Comparison of ENCODE assay signal across 9 cellular contexts in genomic region chr6:1313755-1314503, GRCh38. TPM values are rescaled to one million over a fixed set of nuclear protein-coding genes. Genes with fewer than 3 reads are reported as not detected.
A peak's percentile ranks its signal among the peaks of the same experiment; 100 is the strongest.
DNase-seq lines count a peak whose midpoint lies in the region; ATAC-seq and TF ChIP-seq lines count a peak whose summit lies in the region.
"Had no signal": no experiment of that assay in that cellular context is flagged by ENCODE, and none has a peak within 500 bp of the region (broad histone marks: within the 10 kb centered on the region; RNA-seq: fewer than 3 reads in every experiment).

No MANE protein-coding gene starts in this region.

- TF ChIP-seq CTCF in Panc1 (IDR thresholded peaks at IDR 0.05): peak; percentile 91

- no peaks in the 10 kb centered on the region for H3K27me3 ChIP-seq in Panc1 (ENCODE audit: control insufficient read depth, insufficient read depth, low read length)
- H3K27me3 ChIP-seq in esophagus (ENCODE audit: control insufficient read depth in 1 of 2, insufficient read depth in 2 of 2, low read length in 2 of 2): no peaks in the 10 kb centered on the region

- peak; percentile 63 for ATAC-seq in Panc1
- no peak for ATAC-seq in GM21526 (IDR thresholded peaks at IDR 0.05; ENCODE audit: low FRiP score, unreplicated experiment)
- ATAC-seq in HG02870 (IDR thresholded peaks at IDR 0.05; ENCODE audit: unreplicated experiment): no peak

- H3K36me3 ChIP-seq in Panc1 (ENCODE audit: control insufficient read depth, insufficient read depth, low read length) (no peaks in the 10 kb centered on the region), esophagus (ENCODE audit: control insufficient read depth in 2 of 2, insufficient read depth in 2 of 2, low read length in 1 of 2) (no peaks in the 10 kb centered on the region)

- peak overlapping the region; percentile 74 for H3K27ac ChIP-seq in Panc1 (ENCODE audit: low read length)
- peak overlapping the region; percentile 88 to 95 for H3K27ac ChIP-seq in esophagus (ENCODE audit: low read depth in 2 of 2, low read length in 1 of 2)

- POLR2A ChIA-PET in Panc1 (lab: Charles Lee): no interaction called here

- 6 to 7% methylated on average over 46 of the region's 46 CpGs for WGBS in esophagus, 2 donors

- H3K4me3 ChIP-seq in Panc1 (ENCODE audit: low read depth in 2 of 2, low read length in 2 of 2): peak overlapping the region; percentile 56 to 58
- H3K4me3 ChIP-seq in esophagus (ENCODE audit: low read depth in 1 of 2, low read length in 2 of 2): peak overlapping the region; percentile 76 to 85

- intact Hi-C loops in Panc1 (cut with micrococcal nuclease; ENCODE audit: unreplicated experiment): loop anchor here (5.0 kb wide), 1 partner anchor 73 kb away; the partner anchor contains the start of gene FOXF2

- in situ Hi-C loops in Panc1 (cut with HindIII; ENCODE audit: low pct_unique_long_range_greater_than_20kb, low sequenced_read_pairs): no loop called here

- BruUV-seq in Panc1 (replicated peaks; lab: Mats Ljungman, UMichigan): TSS peak; percentile 93

- H3K4me1 ChIP-seq in Panc1 (ENCODE audit: control insufficient read depth, insufficient read depth, low read length): peaks cover 27% of the 10 kb centered on the region
- H3K4me1 ChIP-seq in esophagus (ENCODE audit: control insufficient read depth in 2 of 2, insufficient read depth in 2 of 2, low read length in 1 of 2): peaks cover 0 to 7% of the 10 kb centered on the region in 2 donors

- DNase-seq in DMS 273 (lab: John Stamatoyannopoulos, UW; ENCODE audit: unreplicated experiment) (peak; percentile 84), DMS 273 treated with DMSO at 0.1 percent for 48 hours (lab: John Stamatoyannopoulos, UW) (no peak), Panc1 (ENCODE audit: low read depth, low spot score) (no peak), retina (peak; percentile 48), SHP77 treated with DMSO at 0.1 percent for 48 hours (lab: John Stamatoyannopoulos, UW) (no peak)
- DNase-seq: NCI-H1417 had no signal

- CTCF ChIA-PET in Panc1 (lab: Charles Lee): no interaction called here

- H3K9me3 ChIP-seq in Panc1 (ENCODE audit: control insufficient read depth, insufficient read depth, low read depth, low read length): no peaks in the 10 kb centered on the region
- H3K9me3 ChIP-seq in esophagus (ENCODE audit: control insufficient read depth in 2 of 2, insufficient read depth in 1 of 2, low read depth in 1 of 2, low read length in 1 of 2): no peaks in the 10 kb centered on the region

RNA-seq across cellular contexts. Expression of gene FOXQ1, which starts 2.0 kb away (rescaled TPM):
- total RNA-seq in Panc1 (2021; ENCODE audit: unreplicated experiment): 11.7 TPM
- polyA plus RNA-seq in Panc1 (2012; ENCODE audit: insufficient read length): 8.6 TPM
- polyA plus RNA-seq in esophagus: 1 to 10 TPM; 7.8 to 8.7 TPM

Comparison
In these comparisons a context has a peak if more than half of its experiments do, and no peak if none do; other contexts are left out.
1. DNase-seq: peak in DMS 273 (single experiment) and retina (single experiment); none in DMS 273 treated with DMSO at 0.1 percent for 48 hours (single experiment), Panc1 (single experiment) and SHP77 treated with DMSO at 0.1 percent for 48 hours (single experiment).